ENCODE assay signal across 8 cellular contexts in genomic region chr3:57077630-57078365, GRCh38. TPM values are rescaled to one million over a fixed set of nuclear protein-coding genes. Genes with fewer than 3 reads are reported as not detected.
DNase-seq lines count a peak whose midpoint lies in the region; ATAC-seq, FAIRE-seq and TF ChIP-seq lines count a peak whose summit lies in the region.

No MANE protein-coding gene starts in this region.

- no peak overlapping the region for H3K27ac ChIP-seq in WERI-Rb-1

- H3K36me3 Mint-ChIP-seq in glutamatergic neuron (ENCODE audit: unreplicated experiment), result no peaks in the 10 kb centered on the region

- no peaks in the 10 kb centered on the region for H3K27me3 ChIP-seq in WERI-Rb-1 (ENCODE audit: insufficient read depth, low read depth, severe bottlenecking)

- FAIRE-seq in GM12892 (lab: Jason Lieb, UNC), result peak; percentile 5

- peak overlapping the region; percentile 73 for H3K4me3 ChIP-seq in WERI-Rb-1 (ENCODE audit: low read depth, low read length)
- peak overlapping the region; percentile 69 for H3K4me3 ChIP-seq in skeletal muscle cell (ENCODE audit: low read depth, low read length)

- no peaks in the 10 kb centered on the region for H3K9me3 ChIP-seq in WERI-Rb-1 (ENCODE audit: severe bottlenecking)

- no peaks in the 10 kb centered on the region for H3K36me3 ChIP-seq in WERI-Rb-1

- H3K27ac Mint-ChIP-seq in glutamatergic neuron (ENCODE audit: unreplicated experiment), result no peak overlapping the region

- no peaks in the 10 kb centered on the region for H3K4me1 Mint-ChIP-seq in glutamatergic neuron (ENCODE audit: low read depth, unreplicated experiment)

- peaks cover 7% of the 10 kb centered on the region for H3K27me3 Mint-ChIP-seq in glutamatergic neuron (ENCODE audit: unreplicated experiment)

- peak overlapping the region; percentile 79 for H3K4me3 Mint-ChIP-seq in glutamatergic neuron (ENCODE audit: unreplicated experiment)

- TF ChIP-seq CTCF in WERI-Rb-1 (IDR thresholded peaks at IDR 0.05; ENCODE audit: low read depth, low read length) (no peak), glutamatergic neuron (IDR thresholded peaks at IDR 0.05; ENCODE audit: partially characterized antibody, unreplicated experiment) (no peak), omental fat pad (IDR thresholded peaks at IDR 0.05) (no peak)

- DNase-seq in GM12892 (ENCODE audit: insufficient read length), result no peak
- DNase-seq in WERI-Rb-1, result no peak
- no peak for DNase-seq in glutamatergic neuron
- no peak for DNase-seq in skeletal muscle cell (ENCODE audit: low read depth)
- DNase-seq in NCI-H226, result no peak
- no peak for DNase-seq in dermis blood vessel endothelial cell
- no peak for DNase-seq in omental fat pad (ENCODE audit: low spot score)

- TF ChIP-seq POLR2A in GM12892 (IDR thresholded peaks at IDR 0.05; ENCODE audit: low read depth, low read length), result no peak

- H3K9me3 Mint-ChIP-seq in glutamatergic neuron (ENCODE audit: unreplicated experiment), result no peaks in the 10 kb centered on the region

- ATAC-seq in omental fat pad (ENCODE audit: low FRiP score), result no peak
- no peak for ATAC-seq in HG03196 (IDR thresholded peaks at IDR 0.05; ENCODE audit: unreplicated experiment)

RNA-seq across cellular contexts. Expression of gene SPATA12, which starts 17.3 kb away (rescaled TPM):
- not detected for polyA plus RNA-seq in GM12892 (2012; ENCODE audit: missing spikeins)
- total RNA-seq in glutamatergic neuron (ENCODE audit: unreplicated experiment) (not detected), dermis blood vessel endothelial cell (0.17 and 0.33 TPM in 2 replicates), omental fat pad (not detected)
